1 cellular context compared by ENCODE assay signal in genomic region chr2:178193496-178193822, GRCh38.
TF ChIP-seq lines count a peak whose summit lies in the region.

No MANE protein-coding gene starts in this region.

TF ChIP-seq in HepG2, 621 proteins besides CTCF, POLR2A, EP300 and RAD21 (continued from another document and continues in another):
- TF ChIP-seq, protein P1, sequence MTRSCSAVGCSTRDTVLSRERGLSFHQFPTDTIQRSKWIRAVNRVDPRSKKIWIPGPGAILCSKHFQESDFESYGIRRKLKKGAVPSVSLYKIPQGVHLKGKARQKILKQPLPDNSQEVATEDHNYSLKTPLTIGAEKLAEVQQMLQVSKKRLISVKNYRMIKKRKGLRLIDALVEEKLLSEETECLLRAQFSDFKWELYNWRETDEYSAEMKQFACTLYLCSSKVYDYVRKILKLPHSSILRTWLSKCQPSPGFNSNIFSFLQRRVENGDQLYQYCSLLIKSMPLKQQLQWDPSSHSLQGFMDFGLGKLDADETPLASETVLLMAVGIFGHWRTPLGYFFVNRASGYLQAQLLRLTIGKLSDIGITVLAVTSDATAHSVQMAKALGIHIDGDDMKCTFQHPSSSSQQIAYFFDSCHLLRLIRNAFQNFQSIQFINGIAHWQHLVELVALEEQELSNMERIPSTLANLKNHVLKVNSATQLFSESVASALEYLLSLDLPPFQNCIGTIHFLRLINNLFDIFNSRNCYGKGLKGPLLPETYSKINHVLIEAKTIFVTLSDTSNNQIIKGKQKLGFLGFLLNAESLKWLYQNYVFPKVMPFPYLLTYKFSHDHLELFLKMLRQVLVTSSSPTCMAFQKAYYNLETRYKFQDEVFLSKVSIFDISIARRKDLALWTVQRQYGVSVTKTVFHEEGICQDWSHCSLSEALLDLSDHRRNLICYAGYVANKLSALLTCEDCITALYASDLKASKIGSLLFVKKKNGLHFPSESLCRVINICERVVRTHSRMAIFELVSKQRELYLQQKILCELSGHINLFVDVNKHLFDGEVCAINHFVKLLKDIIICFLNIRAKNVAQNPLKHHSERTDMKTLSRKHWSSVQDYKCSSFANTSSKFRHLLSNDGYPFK (CRISPR knock-in tag; IDR thresholded peaks at IDR 0.05; ENCODE audit: borderline replicate concordance): peak; percentile 40; the same call in 1 of the 2 replicates
- no peak for TF ChIP-seq KLF12 (CRISPR knock-in tag; IDR thresholded peaks at IDR 0.05; ENCODE audit: borderline replicate concordance)
- TF ChIP-seq ZNF543 (CRISPR knock-in tag; IDR thresholded peaks at IDR 0.05): no peak
- TF ChIP-seq HNF4G (IDR thresholded peaks at IDR 0.05; ENCODE audit: borderline replicate concordance, low read depth, low read length): 0 out of 2 replicates have a peak, but pooled peaks have one; percentile 20
- TF ChIP-seq HNF4G (CRISPR knock-in tag; IDR thresholded peaks at IDR 0.05; ENCODE audit: borderline replicate concordance, low read depth): no peak
- no peak for TF ChIP-seq GTF2F1 (IDR thresholded peaks at IDR 0.05; ENCODE audit: low read length)
- TF ChIP-seq ETV6 (CRISPR knock-in tag; conservative IDR thresholded peaks at IDR 0.05): no peak
- no peak for TF ChIP-seq SMARCC2 (IDR thresholded peaks at IDR 0.05)
- peak; percentile 67; the same call in 1 of the 2 replicates for TF ChIP-seq ARID4A (CRISPR knock-in tag; IDR thresholded peaks at IDR 0.05; ENCODE audit: borderline replicate concordance)
- TF ChIP-seq TCF7L2 (IDR thresholded peaks at IDR 0.05; ENCODE audit: low read depth, low read length): no peak
- no peak for TF ChIP-seq ZNF512B (CRISPR knock-in tag; IDR thresholded peaks at IDR 0.05; ENCODE audit: borderline replicate concordance)
- TF ChIP-seq ZNF747 (CRISPR knock-in tag; IDR thresholded peaks at IDR 0.05; ENCODE audit: borderline replicate concordance): no peak
- TF ChIP-seq SMC3 (IDR thresholded peaks at IDR 0.05; ENCODE audit: low read length): no peak
- TF ChIP-seq RFX5 (IDR thresholded peaks at IDR 0.05; ENCODE audit: low read depth, low read length): no peak
- peak; percentile 100 for TF ChIP-seq PITX1 (CRISPR knock-in tag; IDR thresholded peaks at IDR 0.05)
- TF ChIP-seq ZBTB3 (CRISPR knock-in tag; IDR thresholded peaks at IDR 0.05; ENCODE audit: borderline replicate concordance, low read depth): no peak
- TF ChIP-seq MTF1 (CRISPR knock-in tag; IDR thresholded peaks at IDR 0.05): no peak
- TF ChIP-seq, protein P2, sequence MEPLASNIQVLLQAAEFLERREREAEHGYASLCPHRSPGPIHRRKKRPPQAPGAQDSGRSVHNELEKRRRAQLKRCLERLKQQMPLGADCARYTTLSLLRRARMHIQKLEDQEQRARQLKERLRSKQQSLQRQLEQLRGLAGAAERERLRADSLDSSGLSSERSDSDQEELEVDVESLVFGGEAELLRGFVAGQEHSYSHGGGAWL (CRISPR knock-in tag; IDR thresholded peaks at IDR 0.05): no peak
- TF ChIP-seq CBX1 (IDR thresholded peaks at IDR 0.05; ENCODE audit: low read depth): no peak
- peak; percentile 98 for TF ChIP-seq HHEX (CRISPR knock-in tag; IDR thresholded peaks at IDR 0.05)
- no peak for TF ChIP-seq ZNF10 (CRISPR knock-in tag; IDR thresholded peaks at IDR 0.05; ENCODE audit: borderline replicate concordance, low read depth)
- no peak for TF ChIP-seq TEF (CRISPR knock-in tag; IDR thresholded peaks at IDR 0.05)
- no peak for TF ChIP-seq ZNF552 (CRISPR knock-in tag; IDR thresholded peaks at IDR 0.05; ENCODE audit: borderline replicate concordance)
- no peak for TF ChIP-seq ZNF296 (CRISPR knock-in tag; conservative IDR thresholded peaks at IDR 0.05)
- no peak for TF ChIP-seq STAG1 (CRISPR knock-in tag; IDR thresholded peaks at IDR 0.05)
- peak; percentile 87 for TF ChIP-seq FOSL2 (CRISPR knock-in tag; IDR thresholded peaks at IDR 0.05)
- TF ChIP-seq XBP1 (CRISPR knock-in tag; IDR thresholded peaks at IDR 0.05): no peak
- no peak for TF ChIP-seq ZNF850 (CRISPR knock-in tag; conservative IDR thresholded peaks at IDR 0.05)
- no peak for TF ChIP-seq ZNF17 (CRISPR knock-in tag; IDR thresholded peaks at IDR 0.05)
- no peak for TF ChIP-seq ZNF235 (CRISPR knock-in tag; IDR thresholded peaks at IDR 0.05; ENCODE audit: borderline replicate concordance)
- peak; percentile 71; the same call in 1 of the 2 replicates for TF ChIP-seq MAZ (IDR thresholded peaks at IDR 0.05; ENCODE audit: borderline replicate concordance, low read depth, low read length)
- TF ChIP-seq MAZ (CRISPR knock-in tag; IDR thresholded peaks at IDR 0.05; ENCODE audit: low read depth): peak; percentile 41; the same call in 1 of the 2 replicates
- TF ChIP-seq SNAI1 (CRISPR knock-in tag; IDR thresholded peaks at IDR 0.05; ENCODE audit: borderline replicate concordance): peak; percentile 77; the same call in 1 of the 2 replicates
- TF ChIP-seq ASH2L (IDR thresholded peaks at IDR 0.05; ENCODE audit: insufficient read length, low read depth, low read length): no peak
- no peak for TF ChIP-seq ZNF792 (CRISPR knock-in tag; IDR thresholded peaks at IDR 0.05)
- TF ChIP-seq SCMH1 (CRISPR knock-in tag; IDR thresholded peaks at IDR 0.05; ENCODE audit: borderline replicate concordance): no peak
- TF ChIP-seq THAP8 (CRISPR knock-in tag; IDR thresholded peaks at IDR 0.05; ENCODE audit: borderline replicate concordance): no peak
- no peak for TF ChIP-seq ZNF784 (CRISPR knock-in tag; IDR thresholded peaks at IDR 0.05; ENCODE audit: borderline replicate concordance)
- TF ChIP-seq TBP (CRISPR knock-in tag; IDR thresholded peaks at IDR 0.05): no peak
- no peak for TF ChIP-seq SETDB1 (CRISPR knock-in tag; IDR thresholded peaks at IDR 0.05; ENCODE audit: borderline replicate concordance)
- TF ChIP-seq MTA3 (CRISPR knock-in tag; IDR thresholded peaks at IDR 0.05): no peak
- TF ChIP-seq AGO1 (IDR thresholded peaks at IDR 0.05; ENCODE audit: low read depth, low read length, poor library complexity, severe bottlenecking): no peak
- TF ChIP-seq, protein P3, sequence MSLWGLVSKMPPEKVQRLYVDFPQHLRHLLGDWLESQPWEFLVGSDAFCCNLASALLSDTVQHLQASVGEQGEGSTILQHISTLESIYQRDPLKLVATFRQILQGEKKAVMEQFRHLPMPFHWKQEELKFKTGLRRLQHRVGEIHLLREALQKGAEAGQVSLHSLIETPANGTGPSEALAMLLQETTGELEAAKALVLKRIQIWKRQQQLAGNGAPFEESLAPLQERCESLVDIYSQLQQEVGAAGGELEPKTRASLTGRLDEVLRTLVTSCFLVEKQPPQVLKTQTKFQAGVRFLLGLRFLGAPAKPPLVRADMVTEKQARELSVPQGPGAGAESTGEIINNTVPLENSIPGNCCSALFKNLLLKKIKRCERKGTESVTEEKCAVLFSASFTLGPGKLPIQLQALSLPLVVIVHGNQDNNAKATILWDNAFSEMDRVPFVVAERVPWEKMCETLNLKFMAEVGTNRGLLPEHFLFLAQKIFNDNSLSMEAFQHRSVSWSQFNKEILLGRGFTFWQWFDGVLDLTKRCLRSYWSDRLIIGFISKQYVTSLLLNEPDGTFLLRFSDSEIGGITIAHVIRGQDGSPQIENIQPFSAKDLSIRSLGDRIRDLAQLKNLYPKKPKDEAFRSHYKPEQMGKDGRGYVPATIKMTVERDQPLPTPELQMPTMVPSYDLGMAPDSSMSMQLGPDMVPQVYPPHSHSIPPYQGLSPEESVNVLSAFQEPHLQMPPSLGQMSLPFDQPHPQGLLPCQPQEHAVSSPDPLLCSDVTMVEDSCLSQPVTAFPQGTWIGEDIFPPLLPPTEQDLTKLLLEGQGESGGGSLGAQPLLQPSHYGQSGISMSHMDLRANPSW (CRISPR knock-in tag; IDR thresholded peaks at IDR 0.05; ENCODE audit: borderline replicate concordance): no peak
- TF ChIP-seq, protein P4, sequence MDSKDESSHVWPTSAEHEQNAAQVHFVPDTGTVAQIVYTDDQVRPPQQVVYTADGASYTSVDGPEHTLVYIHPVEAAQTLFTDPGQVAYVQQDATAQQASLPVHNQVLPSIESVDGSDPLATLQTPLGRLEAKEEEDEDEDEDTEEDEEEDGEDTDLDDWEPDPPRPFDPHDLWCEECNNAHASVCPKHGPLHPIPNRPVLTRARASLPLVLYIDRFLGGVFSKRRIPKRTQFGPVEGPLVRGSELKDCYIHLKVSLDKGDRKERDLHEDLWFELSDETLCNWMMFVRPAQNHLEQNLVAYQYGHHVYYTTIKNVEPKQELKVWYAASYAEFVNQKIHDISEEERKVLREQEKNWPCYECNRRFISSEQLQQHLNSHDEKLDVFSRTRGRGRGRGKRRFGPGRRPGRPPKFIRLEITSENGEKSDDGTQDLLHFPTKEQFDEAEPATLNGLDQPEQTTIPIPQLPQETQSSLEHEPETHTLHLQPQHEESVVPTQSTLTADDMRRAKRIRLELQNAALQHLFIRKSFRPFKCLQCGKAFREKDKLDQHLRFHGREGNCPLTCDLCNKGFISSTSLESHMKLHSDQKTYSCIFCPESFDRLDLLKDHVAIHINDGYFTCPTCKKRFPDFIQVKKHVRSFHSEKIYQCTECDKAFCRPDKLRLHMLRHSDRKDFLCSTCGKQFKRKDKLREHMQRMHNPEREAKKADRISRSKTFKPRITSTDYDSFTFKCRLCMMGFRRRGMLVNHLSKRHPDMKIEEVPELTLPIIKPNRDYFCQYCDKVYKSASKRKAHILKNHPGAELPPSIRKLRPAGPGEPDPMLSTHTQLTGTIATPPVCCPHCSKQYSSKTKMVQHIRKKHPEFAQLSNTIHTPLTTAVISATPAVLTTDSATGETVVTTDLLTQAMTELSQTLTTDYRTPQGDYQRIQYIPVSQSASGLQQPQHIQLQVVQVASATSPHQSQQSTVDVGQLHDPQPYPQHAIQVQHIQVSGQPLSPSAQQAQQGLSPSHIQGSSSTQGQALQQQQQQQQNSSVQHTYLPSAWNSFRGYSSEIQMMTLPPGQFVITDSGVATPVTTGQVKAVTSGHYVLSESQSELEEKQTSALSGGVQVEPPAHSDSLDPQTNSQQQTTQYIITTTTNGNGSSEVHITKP (CRISPR knock-in tag; IDR thresholded peaks at IDR 0.05; ENCODE audit: low read depth): no peak
